Comparison of ENCODE assay signal across 27 cellular contexts in the genomic region with DNA sequence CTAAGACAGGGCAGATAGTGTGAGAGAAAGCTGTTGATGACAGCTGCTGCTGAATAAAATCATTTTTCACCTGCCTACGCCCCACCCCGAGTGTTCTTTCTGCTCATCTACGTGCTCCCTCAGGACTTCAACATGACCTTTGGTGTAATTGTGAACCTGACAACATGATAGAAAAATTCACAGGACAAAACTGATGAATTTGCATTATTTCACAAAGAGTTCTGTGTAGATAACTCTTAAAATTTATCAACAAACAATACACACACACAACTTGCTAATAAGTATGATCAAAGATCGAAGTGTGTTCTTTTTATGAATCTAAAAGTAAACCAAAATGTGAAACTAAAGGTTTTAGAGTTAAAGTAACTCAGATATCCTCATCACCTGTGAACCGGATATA.
A peak's percentile ranks its signal among the peaks of the same experiment; 100 is the strongest.
DNase-seq lines count a peak whose midpoint lies in the region; ATAC-seq, FAIRE-seq and TF ChIP-seq lines count a peak whose summit lies in the region.
"Had no signal": no experiment of that assay in that cellular context is flagged by ENCODE, and none has a peak within 500 bp of the region (broad histone marks: within the 10 kb centered on the region; RNA-seq: fewer than 3 reads in every experiment).

No MANE protein-coding gene starts in this region.

- no peak overlapping the region for H2AK5ac ChIP-seq in IMR-90 (ENCODE audit: low read depth, low read length)

- TF ChIP-seq CTCF in A549 (IDR thresholded peaks at IDR 0.05): no peak
- no peak for TF ChIP-seq CTCF in IMR-90 (conservative IDR thresholded peaks at IDR 0.05; ENCODE audit: low read depth, low read length)
- no peak for TF ChIP-seq CTCF in K562 (IDR thresholded peaks at IDR 0.05 in 2 of 3, conservative IDR thresholded peaks at IDR 0.05 in 1 of 3; ENCODE audit: insufficient read depth in 2 of 3, low read depth in 1 of 3, low read length in 3 of 3)
- no peak for TF ChIP-seq CTCF in neural progenitor cell (IDR thresholded peaks at IDR 0.05)

- in situ Hi-C loops in IMR-90 (cut with MboI; ENCODE audit: low sequenced_read_pairs) (no loop called here), K562 (cut with MboI) (no loop called here)

- no peaks in the 10 kb centered on the region for H3K79me1 ChIP-seq in IMR-90 (ENCODE audit: low read depth in 1 of 2, low read length in 2 of 2)

- no peaks in the 10 kb centered on the region for H3K27me3 ChIP-seq in IMR-90 (ENCODE audit: control insufficient read depth, insufficient read depth, low read length)
- H3K27me3 ChIP-seq in K562 (ENCODE audit: control insufficient read depth in 2 of 2, insufficient read depth in 2 of 2, low read length in 2 of 2): no peaks in the 10 kb centered on the region
- no peaks in the 10 kb centered on the region for H3K27me3 ChIP-seq in neural progenitor cell
- H3K27me3 ChIP-seq: BE2C had no signal

- FAIRE-seq in A549 (lab: Jason Lieb, UNC) (no peak), K562 (lab: Jason Lieb, UNC) (no peak)
- FAIRE-seq: GM12891, GM19239 had no signal

- BruUV-seq in IMR-90 (replicated peaks; lab: Mats Ljungman, UMichigan) (no TSS peak), K562 (replicated peaks; lab: Mats Ljungman, UMichigan) (no TSS peak)

- H3K36me3 Mint-ChIP-seq in neural progenitor cell: no peaks in the 10 kb centered on the region
- H3K36me3 Mint-ChIP-seq: CD4-positive, CD25-positive, alpha-beta regulatory T cell; CD8-positive, alpha-beta memory T cell; IgD-negative memory B cell had no signal

- no peaks in the 10 kb centered on the region for H3K27me3 Mint-ChIP-seq in neural progenitor cell (ENCODE audit: insufficient read depth, low read depth)
- H3K27me3 Mint-ChIP-seq: CD4-positive, CD25-positive, alpha-beta regulatory T cell; CD8-positive, alpha-beta memory T cell; IgD-negative memory B cell had no signal

- H3K27ac ChIP-seq in A549 (no peak overlapping the region), IMR-90 (ENCODE audit: insufficient read depth, low read length) (no peak overlapping the region), K562 (ENCODE audit: extremely low read depth, low read depth, low read length) (no peak overlapping the region), neural progenitor cell (no peak overlapping the region)
- H3K27ac ChIP-seq: GM23248, HL-60 had no signal

- ATAC-seq in A549 (no peak), IMR-90 (ENCODE audit: low read depth) (no peak), K562 (no peak), HG02938 (IDR thresholded peaks at IDR 0.05; ENCODE audit: unreplicated experiment) (no peak), HG03095 (IDR thresholded peaks at IDR 0.05; ENCODE audit: unreplicated experiment) (no peak), HG02970 (IDR thresholded peaks at IDR 0.05; ENCODE audit: low FRiP score, unreplicated experiment) (no peak)
- ATAC-seq: HCT116 had no signal

- no peak overlapping the region for H3K14ac ChIP-seq in IMR-90 (replicated peaks; ENCODE audit: low read depth, low read length)

- no peak overlapping the region for H4K8ac ChIP-seq in IMR-90 (ENCODE audit: low read depth in 2 of 2, low read length in 2 of 2)

- no peak overlapping the region for H3K18ac ChIP-seq in IMR-90 (ENCODE audit: low read depth, low read length)

- H3K9me3 ChIP-seq in A549 (no peaks in the 10 kb centered on the region), IMR-90 (ENCODE audit: control insufficient read depth, insufficient read depth, low read length) (peaks cover 2% of the 10 kb centered on the region; the same call in 1 of the 2 replicates), K562 (replicated peaks; ENCODE audit: control insufficient read depth, insufficient read depth, low read depth, low read length) (no peaks in the 10 kb centered on the region), neural progenitor cell (ENCODE audit: low read depth) (no peaks in the 10 kb centered on the region)
- H3K9me3 ChIP-seq: BE2C had no signal

- H3K4me3 Mint-ChIP-seq in neural progenitor cell: no peak overlapping the region
- H3K4me3 Mint-ChIP-seq: CD4-positive, CD25-positive, alpha-beta regulatory T cell; CD8-positive, alpha-beta memory T cell; HFFc6; IgD-negative memory B cell had no signal

- no peak overlapping the region for H2BK20ac ChIP-seq in IMR-90 (ENCODE audit: low read depth, low read length)

- no peak overlapping the region for H2AFZ ChIP-seq in IMR-90 (replicated peaks; ENCODE audit: low read length, poor library complexity)
- H2AFZ ChIP-seq in K562 (ENCODE audit: low read depth, low read length): no peak overlapping the region
- peak overlapping the region; percentile 19 for H2AFZ ChIP-seq in neural progenitor cell (replicated peaks)
- H2AFZ ChIP-seq: GM23248 had no signal

- POLR2A ChIA-PET in A549 (lab: Yijun Ruan, JAX): no interaction called here
- POLR2A ChIA-PET in IMR-90 (lab: Charles Lee; ENCODE audit: unreplicated experiment): no interaction called here
- POLR2A ChIA-PET in K562 (lab: Yijun Ruan, JAX): no interaction called here

- no peak overlapping the region for H2BK5ac ChIP-seq in IMR-90 (ENCODE audit: low read depth, low read length, poor library complexity, severe bottlenecking)

- no peaks in the 10 kb centered on the region for H3K4me1 ChIP-seq in A549
- no peaks in the 10 kb centered on the region for H3K4me1 ChIP-seq in IMR-90 (ENCODE audit: control insufficient read depth, insufficient read depth, low read length)
- H3K4me1 ChIP-seq in K562 (replicated peaks in 1 of 2; ENCODE audit: control insufficient read depth in 2 of 2, insufficient read depth in 2 of 2, low read length in 2 of 2): no peaks in the 10 kb centered on the region; a peak in 1 of 5 replicates
- peaks cover 5% of the 10 kb centered on the region for H3K4me1 ChIP-seq in neural progenitor cell
- H3K4me1 ChIP-seq: BE2C had no signal

- CTCF ChIA-PET in A549 (lab: Yijun Ruan, JAX): no interaction called here
- CTCF ChIA-PET in IMR-90 (lab: Yijun Ruan, JAX): no interaction called here
- CTCF ChIA-PET in K562 (lab: Yijun Ruan, JAX; ENCODE audit: low intra/inter-chr PET ratio): no interaction called here

- H3K36me3 ChIP-seq in IMR-90 (ENCODE audit: control insufficient read depth, insufficient read depth, low read length): no peaks in the 10 kb centered on the region
- H3K36me3 ChIP-seq in K562 (ENCODE audit: control insufficient read depth, insufficient read depth, low read length): no peaks in the 10 kb centered on the region
- no peaks in the 10 kb centered on the region for H3K36me3 ChIP-seq in neural progenitor cell
- H3K36me3 ChIP-seq: BE2C had no signal

- no peak overlapping the region for H3K23ac ChIP-seq in IMR-90 (ENCODE audit: low read depth, low read length)

- DNase-seq in A549 (ENCODE audit: low read depth in 1 of 2, low spot score in 1 of 2) (no peak), IMR-90 (no peak), K562 (ENCODE audit: extremely low read depth in 1 of 4, low spot score in 3 of 4) (peak in 1 of 4 experiments; percentile 12), neural progenitor cell (ENCODE audit: low spot score) (no peak), NCI-H526 (lab: John Stamatoyannopoulos, UW) (no peak)
- DNase-seq: ACHN; BE2C; C1 segment of cervical spinal cord; CD4-positive, CD25-positive, alpha-beta regulatory T cell; CD8-positive, alpha-beta memory T cell; COR-L47; DMS 273 treated with DMSO at 0.1 percent for 48 hours; DMS53; DND-41; EL; GM23248; H7; HFFc6; KG1 had no signal

- no peaks in the 10 kb centered on the region for H3F3A ChIP-seq in neural progenitor cell (ENCODE audit: low read depth)

- H4K91ac ChIP-seq in IMR-90 (ENCODE audit: insufficient read depth, low read depth, low read length): no peak overlapping the region

- H4K20me1 ChIP-seq in IMR-90 (ENCODE audit: insufficient read depth, low read length) (no peaks in the 10 kb centered on the region), K562 (replicated peaks; ENCODE audit: control insufficient read depth, insufficient read depth, low read length) (no peaks in the 10 kb centered on the region), neural progenitor cell (ENCODE audit: low read depth) (no peaks in the 10 kb centered on the region)

- H4K5ac ChIP-seq in IMR-90 (ENCODE audit: low read depth, low read length): no peak overlapping the region

- no peak overlapping the region for H2BK15ac ChIP-seq in IMR-90 (ENCODE audit: low read depth, low read length)

- intact Hi-C loops in IMR-90 (cut with micrococcal nuclease): no loop called here
- intact Hi-C loops in K562 (cut with micrococcal nuclease): loop anchor here (10.0 kb wide), 1 partner anchor 711 kb away; no protein-coding TSS in a partner anchor

- no peaks in the 10 kb centered on the region for H3K9me3 Mint-ChIP-seq in neural progenitor cell
- H3K9me3 Mint-ChIP-seq: IgD-negative memory B cell had no signal

- H3K4me2 ChIP-seq in A549: no peak overlapping the region
- no peak overlapping the region for H3K4me2 ChIP-seq in IMR-90 (ENCODE audit: low read depth, low read length)
- no peak overlapping the region for H3K4me2 ChIP-seq in K562 (ENCODE audit: insufficient read depth, low read length)
- H3K4me2 ChIP-seq in neural progenitor cell: peak overlapping the region; percentile 0

- WGBS in A549 (ENCODE audit: missing lambda C conversion rate): 35% methylated on average over 5 of the region's 5 CpGs
- no CpG with 5 or more reads among the region's 5 CpGs for WGBS in IMR-90 (ENCODE audit: extremely low coverage in 2 of 2, insufficient read length in 1 of 2), 2 experiments
- 7% methylated on average over 3 of the region's 5 CpGs for WGBS in K562 (ENCODE audit: insufficient coverage, low coverage, missing lambda C conversion rate)

- H3K4ac ChIP-seq in IMR-90 (ENCODE audit: low read depth, low read length): no peak overlapping the region

- H3K9me1 ChIP-seq in IMR-90 (ENCODE audit: insufficient read depth, low read length) (no peaks in the 10 kb centered on the region), K562 (ENCODE audit: control insufficient read depth, insufficient read depth, low read length) (no peaks in the 10 kb centered on the region)

- no peak overlapping the region for H2AK9ac ChIP-seq in IMR-90 (replicated peaks; ENCODE audit: low read depth, low read length, poor library complexity)

- no peak overlapping the region for H2BK120ac ChIP-seq in IMR-90 (ENCODE audit: low read depth, low read length)

- TF ChIP-seq POLR2A in A549 (IDR thresholded peaks at IDR 0.05; ENCODE audit: low read length): no peak
- TF ChIP-seq POLR2A in IMR-90 (IDR thresholded peaks at IDR 0.05; ENCODE audit: low read depth, low read length): no peak
- no peak for TF ChIP-seq POLR2A in K562 (conservative IDR thresholded peaks at IDR 0.05)

- H3K4me3 ChIP-seq in A549 (no peak overlapping the region), IMR-90 (ENCODE audit: insufficient read depth, low read depth, low read length) (no peak overlapping the region), K562 (no peak overlapping the region), neural progenitor cell (no peak overlapping the region)
- H3K4me3 ChIP-seq: GM23248 had no signal

- H3K4me1 Mint-ChIP-seq in neural progenitor cell: peaks cover 6% of the 10 kb centered on the region
- H3K4me1 Mint-ChIP-seq: CD4-positive, CD25-positive, alpha-beta regulatory T cell; CD8-positive, alpha-beta memory T cell had no signal

- H3K9ac ChIP-seq in IMR-90 (ENCODE audit: low read depth, low read length): no peak overlapping the region
- no peak overlapping the region for H3K9ac ChIP-seq in K562 (ENCODE audit: insufficient read depth in 1 of 2, low read depth in 2 of 2, low read length in 2 of 2)
- no peak overlapping the region for H3K9ac ChIP-seq in neural progenitor cell
- H3K9ac ChIP-seq: GM23248 had no signal

- no peak overlapping the region for H3K56ac ChIP-seq in IMR-90 (ENCODE audit: extremely low read depth, insufficient read depth, low read length)

- TF ChIP-seq RAD21 in A549 (conservative IDR thresholded peaks at IDR 0.05 in 1 of 2, IDR thresholded peaks at IDR 0.05 in 1 of 2) (no peak), IMR-90 (IDR thresholded peaks at IDR 0.05; ENCODE audit: low read length) (no peak), K562 (CRISPR knock-in tag; conservative IDR thresholded peaks at IDR 0.05 in 1 of 2, IDR thresholded peaks at IDR 0.05 in 1 of 2) (no peak)

- dilution Hi-C loops in IMR-90 (cut with HindIII; ENCODE audit: low sequenced_read_pairs, unreplicated experiment): no loop called here

- no peak overlapping the region for H3K27ac Mint-ChIP-seq in neural progenitor cell
- H3K27ac Mint-ChIP-seq: CD4-positive, CD25-positive, alpha-beta regulatory T cell; CD8-positive, alpha-beta memory T cell; HFFc6; IgD-negative memory B cell had no signal

- H3K79me2 ChIP-seq in K562 (ENCODE audit: control insufficient read depth, insufficient read depth, low read length) (no peaks in the 10 kb centered on the region), neural progenitor cell (ENCODE audit: low read depth) (no peaks in the 10 kb centered on the region)

- TF ChIP-seq EP300 in A549 (IDR thresholded peaks at IDR 0.05) (no peak), K562 (IDR thresholded peaks at IDR 0.05; ENCODE audit: low read length) (no peak)

Comparison
In these comparisons a context has a peak if more than half of its experiments do, and no peak if none do; other contexts are left out.
1. Of the 35 proteins assayed by ChIP-seq in both K562 and A549: peak only in K562: none; only in A549: MAFK; in both: none; in neither: 34.